3 cellular contexts compared by ENCODE assay signal in genomic region chr17:44241104-44241503, GRCh38.
TF ChIP-seq lines count a peak whose summit lies in the region.

No MANE protein-coding gene starts in this region.

TF ChIP-seq in SK-N-SH, 30 proteins besides CTCF, POLR2A, EP300 and RAD21:
- TF ChIP-seq, protein P1, sequence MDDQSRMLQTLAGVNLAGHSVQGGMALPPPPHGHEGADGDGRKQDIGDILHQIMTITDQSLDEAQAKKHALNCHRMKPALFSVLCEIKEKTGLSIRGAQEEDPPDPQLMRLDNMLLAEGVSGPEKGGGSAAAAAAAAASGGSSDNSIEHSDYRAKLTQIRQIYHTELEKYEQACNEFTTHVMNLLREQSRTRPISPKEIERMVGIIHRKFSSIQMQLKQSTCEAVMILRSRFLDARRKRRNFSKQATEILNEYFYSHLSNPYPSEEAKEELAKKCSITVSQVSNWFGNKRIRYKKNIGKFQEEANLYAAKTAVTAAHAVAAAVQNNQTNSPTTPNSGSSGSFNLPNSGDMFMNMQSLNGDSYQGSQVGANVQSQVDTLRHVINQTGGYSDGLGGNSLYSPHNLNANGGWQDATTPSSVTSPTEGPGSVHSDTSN (IDR thresholded peaks at IDR 0.05) = no peak
- TF ChIP-seq NRF1 (IDR thresholded peaks at IDR 0.05; ENCODE audit: low read depth, low read length) = no peak
TF ChIP-seq in SK-N-SH: peak in this region for 0.

TF ChIP-seq in SK-N-SH treated with all-trans-retinoic acid at 6 μM for 48 hours, 23 proteins besides CTCF, POLR2A, EP300 and RAD21:
- TF ChIP-seq ZNF70 (CRISPR knock-in tag; IDR thresholded peaks at IDR 0.05) = no peak
- no peak for TF ChIP-seq POU6F1 (CRISPR knock-in tag; IDR thresholded peaks at IDR 0.05; ENCODE audit: borderline replicate concordance, low read depth)
- TF ChIP-seq OSR1 (CRISPR knock-in tag; IDR thresholded peaks at IDR 0.05) = no peak
- TF ChIP-seq ZNF8 (CRISPR knock-in tag; IDR thresholded peaks at IDR 0.05) = no peak
- no peak for TF ChIP-seq CSDC2 (CRISPR knock-in tag; IDR thresholded peaks at IDR 0.05)
- no peak for TF ChIP-seq ZFP30 (CRISPR knock-in tag; IDR thresholded peaks at IDR 0.05)
- no peak for TF ChIP-seq ARNTL (CRISPR knock-in tag; IDR thresholded peaks at IDR 0.05; ENCODE audit: borderline replicate concordance, low read depth)
- TF ChIP-seq TCF4 (CRISPR knock-in tag; IDR thresholded peaks at IDR 0.05; ENCODE audit: borderline replicate concordance) = no peak
- no peak for TF ChIP-seq GLIS3 (CRISPR knock-in tag; IDR thresholded peaks at IDR 0.05)
- TF ChIP-seq CREB5 (CRISPR knock-in tag; IDR thresholded peaks at IDR 0.05; ENCODE audit: low read depth) = no peak
- TF ChIP-seq, protein P2, sequence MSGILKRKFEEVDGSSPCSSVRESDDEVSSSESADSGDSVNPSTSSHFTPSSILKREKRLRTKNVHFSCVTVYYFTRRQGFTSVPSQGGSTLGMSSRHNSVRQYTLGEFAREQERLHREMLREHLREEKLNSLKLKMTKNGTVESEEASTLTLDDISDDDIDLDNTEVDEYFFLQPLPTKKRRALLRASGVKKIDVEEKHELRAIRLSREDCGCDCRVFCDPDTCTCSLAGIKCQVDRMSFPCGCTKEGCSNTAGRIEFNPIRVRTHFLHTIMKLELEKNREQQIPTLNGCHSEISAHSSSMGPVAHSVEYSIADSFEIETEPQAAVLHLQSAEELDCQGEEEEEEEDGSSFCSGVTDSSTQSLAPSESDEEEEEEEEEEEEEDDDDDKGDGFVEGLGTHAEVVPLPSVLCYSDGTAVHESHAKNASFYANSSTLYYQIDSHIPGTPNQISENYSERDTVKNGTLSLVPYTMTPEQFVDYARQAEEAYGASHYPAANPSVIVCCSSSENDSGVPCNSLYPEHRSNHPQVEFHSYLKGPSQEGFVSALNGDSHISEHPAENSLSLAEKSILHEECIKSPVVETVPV (CRISPR knock-in tag; IDR thresholded peaks at IDR 0.05) = no peak

TF ChIP-seq in K562, 482 proteins besides CTCF, POLR2A, EP300 and RAD21:
- TF ChIP-seq NR1H2 (CRISPR knock-in tag; IDR thresholded peaks at IDR 0.05) (no peak), ZBTB49 (CRISPR knock-in tag; IDR thresholded peaks at IDR 0.05; ENCODE audit: borderline replicate concordance) (no peak), E2F8 (IDR thresholded peaks at IDR 0.05; ENCODE audit: low read depth, partially characterized antibody) (no peak), TCF7L2 (IDR thresholded peaks at IDR 0.05; ENCODE audit: low read depth, low read length) (0 out of 2 replicates have a peak, but pooled peaks have one; percentile 30), TCF7 (IDR thresholded peaks at IDR 0.05; ENCODE audit: borderline replicate concordance) (0 out of 2 replicates have a peak, but pooled peaks have one; percentile 55), BRF1 (IDR thresholded peaks at IDR 0.05; ENCODE audit: borderline replicate concordance, extremely low read depth, insufficient read length) (no peak), NR2C2 (CRISPR knock-in tag; IDR thresholded peaks at IDR 0.05) (no peak), NR2C2 (tag; IDR thresholded peaks at IDR 0.05) (peak; percentile 57; the same call in 1 of the 2 replicates), MEIS2 (IDR thresholded peaks at IDR 0.05; ENCODE audit: partially characterized antibody) (peak; percentile 23), GABPA (tag; conservative IDR thresholded peaks at IDR 0.05; ENCODE audit: low read depth) (0 out of 2 replicates have a peak, but pooled peaks have one; percentile 25), RAD51 (IDR thresholded peaks at IDR 0.05; ENCODE audit: borderline replicate concordance, low read depth) (peak; percentile 49; the same call in 1 of the 2 replicates), USF1 (CRISPR knock-in tag; IDR thresholded peaks at IDR 0.05) (peak; percentile 76), ATF4 (CRISPR knock-in tag; IDR thresholded peaks at IDR 0.05) (no peak), USF2 (CRISPR knock-in tag; IDR thresholded peaks at IDR 0.05) (peak; percentile 59), MBD1 (CRISPR knock-in tag; IDR thresholded peaks at IDR 0.05) (no peak)
- TF ChIP-seq, protein P3, sequence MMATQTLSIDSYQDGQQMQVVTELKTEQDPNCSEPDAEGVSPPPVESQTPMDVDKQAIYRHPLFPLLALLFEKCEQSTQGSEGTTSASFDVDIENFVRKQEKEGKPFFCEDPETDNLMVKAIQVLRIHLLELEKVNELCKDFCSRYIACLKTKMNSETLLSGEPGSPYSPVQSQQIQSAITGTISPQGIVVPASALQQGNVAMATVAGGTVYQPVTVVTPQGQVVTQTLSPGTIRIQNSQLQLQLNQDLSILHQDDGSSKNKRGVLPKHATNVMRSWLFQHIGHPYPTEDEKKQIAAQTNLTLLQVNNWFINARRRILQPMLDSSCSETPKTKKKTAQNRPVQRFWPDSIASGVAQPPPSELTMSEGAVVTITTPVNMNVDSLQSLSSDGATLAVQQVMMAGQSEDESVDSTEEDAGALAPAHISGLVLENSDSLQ (IDR thresholded peaks at IDR 0.05) = no peak
- TF ChIP-seq, protein P4, sequence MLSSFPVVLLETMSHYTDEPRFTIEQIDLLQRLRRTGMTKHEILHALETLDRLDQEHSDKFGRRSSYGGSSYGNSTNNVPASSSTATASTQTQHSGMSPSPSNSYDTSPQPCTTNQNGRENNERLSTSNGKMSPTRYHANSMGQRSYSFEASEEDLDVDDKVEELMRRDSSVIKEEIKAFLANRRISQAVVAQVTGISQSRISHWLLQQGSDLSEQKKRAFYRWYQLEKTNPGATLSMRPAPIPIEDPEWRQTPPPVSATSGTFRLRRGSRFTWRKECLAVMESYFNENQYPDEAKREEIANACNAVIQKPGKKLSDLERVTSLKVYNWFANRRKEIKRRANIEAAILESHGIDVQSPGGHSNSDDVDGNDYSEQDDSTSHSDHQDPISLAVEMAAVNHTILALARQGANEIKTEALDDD (IDR thresholded peaks at IDR 0.05) = peak; percentile 78
